8 cellular contexts compared by ENCODE assay signal in the genomic region with DNA sequence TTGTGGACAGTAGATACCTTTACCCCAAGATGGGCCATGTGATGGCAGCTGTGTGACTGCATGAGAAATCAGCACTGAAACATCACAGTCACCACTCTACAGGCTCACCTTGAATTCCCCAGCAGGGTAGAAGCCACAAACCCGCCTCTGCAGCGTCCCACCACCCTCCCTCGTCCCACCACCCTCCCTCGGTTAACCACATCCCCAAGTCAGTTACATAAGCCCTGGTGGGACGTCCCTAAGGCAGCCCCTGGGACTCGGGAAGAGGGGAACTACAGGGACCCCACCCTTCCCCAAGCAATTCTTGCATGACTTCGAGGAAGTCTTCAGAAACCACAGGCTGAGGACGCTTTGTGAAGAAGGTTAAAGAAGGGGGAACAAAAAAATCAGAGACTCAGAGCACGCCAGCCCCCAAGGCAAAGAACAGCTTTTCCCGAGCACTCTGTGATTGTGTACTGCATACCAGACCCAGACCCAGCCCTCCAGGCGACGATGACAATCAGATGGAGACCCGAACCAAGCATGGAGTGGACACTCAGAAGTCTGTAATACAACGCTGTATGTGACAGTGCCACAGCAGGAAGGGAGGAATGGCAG.
DNase-seq lines count a peak whose midpoint lies in the region; ATAC-seq and TF ChIP-seq lines count a peak whose summit lies in the region.

No MANE protein-coding gene starts in this region.

- no peak for TF ChIP-seq CTCF in foreskin fibroblast (IDR thresholded peaks at IDR 0.05; ENCODE audit: low read depth, low read length)

- H3K36me3 ChIP-seq in skeletal muscle tissue (ENCODE audit: control insufficient read depth in 3 of 3, insufficient read depth in 3 of 3, low read length in 3 of 3), result peaks cover 2 to 8% (median 2%) of the 10 kb centered on the region in 3 donors

- H3K4me3 ChIP-seq in skeletal muscle tissue (ENCODE audit: low read length in 3 of 3), result no peak overlapping the region
- no peak overlapping the region for H3K4me3 ChIP-seq in foreskin fibroblast (ENCODE audit: low read depth in 1 of 2, low read length in 2 of 2)

- H3K4me1 ChIP-seq in skeletal muscle tissue (ENCODE audit: control insufficient read depth in 3 of 3, insufficient read depth in 3 of 3, low read length in 3 of 3), result peaks cover 28 to 58% (median 33%) of the 10 kb centered on the region in 3 donors

- ATAC-seq in GM18502 (IDR thresholded peaks at IDR 0.05; ENCODE audit: poor library complexity, unreplicated experiment) (peak; percentile 75), HG02943 (IDR thresholded peaks at IDR 0.05; ENCODE audit: low read depth, unreplicated experiment) (peak; percentile 49)

- no peaks in the 10 kb centered on the region for H3K27me3 ChIP-seq in skeletal muscle tissue (ENCODE audit: control insufficient read depth in 3 of 3, insufficient read depth in 3 of 3, low read length in 3 of 3)

- no peak overlapping the region for H3K9ac ChIP-seq in skeletal muscle tissue (ENCODE audit: low read depth in 1 of 3, low read length in 3 of 3)

- H3K27ac ChIP-seq in skeletal muscle tissue (ENCODE audit: low read depth, low read length), result peak overlapping the region; percentile 12

- peak; percentile 90 for DNase-seq in T-helper 22 cell (ENCODE audit: low read depth)
- peak; percentile 41 for DNase-seq in activated naive CD8-positive, alpha-beta T cell treated with anti-CD3 and anti-CD28 coated beads, Interleukin-2, amount 50 U/mL, for 16 hours (ENCODE audit: low read depth, low spot score)
- no peak for DNase-seq in occipital lobe (lab: John Stamatoyannopoulos, UW)
- no peak for DNase-seq in kidney glomerular epithelial cell (lab: John Stamatoyannopoulos, UW)
- DNase-seq in foreskin fibroblast, result no peak

- no peaks in the 10 kb centered on the region for H3K9me3 ChIP-seq in skeletal muscle tissue (ENCODE audit: control insufficient read depth in 3 of 3, low read length in 3 of 3)

Comparison
In these comparisons a context has a peak if more than half of its experiments do, and no peak if none do; other contexts are left out.
1. DNase-seq: peak in T-helper 22 cell (single experiment) and activated naive CD8-positive, alpha-beta T cell treated with anti-CD3 and anti-CD28 coated beads, Interleukin-2, amount 50 U/mL, for 16 hours (single experiment); none in occipital lobe (single experiment), kidney glomerular epithelial cell (single experiment) and foreskin fibroblast (0 of 2).